In genomic region chr3:24520941-24521305, GRCh38 we compare ENCODE assay signal across 9 cellular contexts. TPM values are rescaled to one million over a fixed set of nuclear protein-coding genes. Genes with fewer than 3 reads are reported as not detected.
DNase-seq lines count a peak whose midpoint lies in the region; ATAC-seq and TF ChIP-seq lines count a peak whose summit lies in the region.
"Had no signal": no experiment of that assay in that cellular context is flagged by ENCODE, and none has a peak within 500 bp of the region (broad histone marks: within the 10 kb centered on the region; RNA-seq: fewer than 3 reads in every experiment).

No MANE protein-coding gene starts in this region.

- H3K9me3 Mint-ChIP-seq in CD4-positive, alpha-beta T cell: no peaks in the 10 kb centered on the region

- TF ChIP-seq POLR2A in Peyer's patch (IDR thresholded peaks at IDR 0.05): no peak
- TF ChIP-seq POLR2A in ovary (IDR thresholded peaks at IDR 0.05): no peak

- intact Hi-C loops in ovary (cut with DNase I): no loop called here
- intact Hi-C loops in CD4-positive, alpha-beta T cell (cut with DNase I, micrococcal nuclease): no loop called here

- no peaks in the 10 kb centered on the region for H3K36me3 Mint-ChIP-seq in CD4-positive, alpha-beta T cell (ENCODE audit: low read depth)

- H3K4me3 Mint-ChIP-seq in CD4-positive, alpha-beta T cell: no peak overlapping the region

- H3K27ac ChIP-seq in Peyer's patch (peak overlapping the region in 1 of 4 donors; percentile 14), ovary (no peak overlapping the region)
- no peak overlapping the region for H3K27ac ChIP-seq in CD4-positive, alpha-beta T cell (ENCODE audit: low read depth, low read length)
- H3K27ac ChIP-seq: HL-60 had no signal

- 36 to 51% (median 48%) methylated on average over 2 of the region's 2 CpGs for WGBS in ovary, 3 donors

- TF ChIP-seq CTCF in BJ (IDR thresholded peaks at IDR 0.05; ENCODE audit: insufficient read depth, low read depth, low read length) (no peak), Peyer's patch (IDR thresholded peaks at IDR 0.05) (no peak), fibroblast of villous mesenchyme (IDR thresholded peaks at IDR 0.05; ENCODE audit: insufficient read depth, low read depth, low read length) (no peak), ovary (IDR thresholded peaks at IDR 0.05) (no peak)
- TF ChIP-seq CTCF in CD4-positive, alpha-beta T cell (IDR thresholded peaks at IDR 0.05): no peak

- H3K4me1 Mint-ChIP-seq in CD4-positive, alpha-beta T cell (ENCODE audit: low read depth): no peaks in the 10 kb centered on the region

- no peaks in the 10 kb centered on the region for H3K9me3 ChIP-seq in Peyer's patch
- no peaks in the 10 kb centered on the region for H3K9me3 ChIP-seq in ovary
- H3K9me3 ChIP-seq in CD4-positive, alpha-beta T cell (ENCODE audit: control insufficient read depth, low read length): no peaks in the 10 kb centered on the region

- H3K36me3 ChIP-seq in BJ (ENCODE audit: control insufficient read depth, insufficient read depth, low read length) (no peaks in the 10 kb centered on the region), Peyer's patch (no peaks in the 10 kb centered on the region), ovary (no peaks in the 10 kb centered on the region)

- DNase-seq in BJ (ENCODE audit: low read depth) (no peak), Peyer's patch (no peak), fibroblast of villous mesenchyme (ENCODE audit: low read depth) (no peak), ovary (no peak), MV-4-11 (lab: John Stamatoyannopoulos, UW) (no peak), activated T-cell treated with anti-CD3 and anti-CD28 coated beads for 4 hours (no peak)
- DNase-seq in CD4-positive, alpha-beta T cell: no peak

- no peak for ATAC-seq in CD4-positive, alpha-beta T cell (ENCODE audit: poor library complexity)
- ATAC-seq in GM18909 (IDR thresholded peaks at IDR 0.05; ENCODE audit: poor library complexity, unreplicated experiment): no peak

- H3K27me3 ChIP-seq in BJ (ENCODE audit: control insufficient read depth, insufficient read depth, low read length): peaks cover 26% of the 10 kb centered on the region
- H3K27me3 ChIP-seq in Peyer's patch: no peaks in the 10 kb centered on the region
- no peaks in the 10 kb centered on the region for H3K27me3 ChIP-seq in ovary
- H3K27me3 ChIP-seq in CD4-positive, alpha-beta T cell (ENCODE audit: control insufficient read depth, insufficient read depth, low read length): peaks cover 40% of the 10 kb centered on the region

- H3K27ac Mint-ChIP-seq in CD4-positive, alpha-beta T cell: no peak overlapping the region

- POLR2A ChIA-PET in BJ (lab: Charles Lee): interaction anchor here (0.6 kb wide), 1 partner anchor 15 kb away, joined by 4 read pairs; no protein-coding TSS in a partner anchor
- POLR2A ChIA-PET in CD4-positive, alpha-beta T cell (lab: Charles Lee): no interaction called here

- no peak for TF ChIP-seq EP300 in ovary (IDR thresholded peaks at IDR 0.05)

- peaks cover 56% of the 10 kb centered on the region for H3K27me3 Mint-ChIP-seq in CD4-positive, alpha-beta T cell

- peaks cover 0 to 3% (median 0%) of the 10 kb centered on the region in 4 donors for H3K4me1 ChIP-seq in Peyer's patch
- H3K4me1 ChIP-seq in ovary (ENCODE audit: insufficient read depth): peaks cover 6% of the 10 kb centered on the region

- CTCF ChIA-PET in BJ (lab: Yijun Ruan, JAX): interaction anchor here (1.0 to 1.4 kb wide), 2 partner anchors 12 to 25 kb away, joined by 3 to 4 read pairs; no protein-coding TSS in a partner anchor
- CTCF ChIA-PET in CD4-positive, alpha-beta T cell (lab: Charles Lee): no interaction called here

- peak overlapping the region; percentile 59 for H3K4me3 ChIP-seq in BJ (ENCODE audit: low read depth, low read length)
- peak overlapping the region in 3 of 4 donors; percentile 53 to 71 (median 67) for H3K4me3 ChIP-seq in Peyer's patch
- H3K4me3 ChIP-seq in fibroblast of villous mesenchyme (ENCODE audit: low read depth, low read length): peak overlapping the region; percentile 56
- peak overlapping the region; percentile 54 for H3K4me3 ChIP-seq in ovary

RNA-seq across cellular contexts. Expression of gene THRB, which starts 26.3 kb away (rescaled TPM):
- polyA plus RNA-seq in BJ (2011; rRNA removed) (0.72 and 0.83 TPM in 2 replicates), ovary (1 to 10 TPM in 1 of 2 donors, under 1 TPM in 1; 0.91 to 6.5 TPM)
- 1.1 and 1.5 TPM in 2 replicates for polyA minus RNA-seq in BJ (2011; rRNA and poly(A)+ RNA removed)
- total RNA-seq in Peyer's patch (10 to 100 TPM in 2 of 4 donors, 1 to 10 TPM in 2; 2.6 to 13.2 (median 8.4) TPM), fibroblast of villous mesenchyme (5.2 and 13.4 TPM in 2 replicates), ovary (1 to 10 TPM; 1.9 to 5.7 (median 3.2) TPM)
- total RNA-seq in CD4-positive, alpha-beta T cell: not detected
